ENCODE assay signal across 12 cellular contexts in the genomic region with DNA sequence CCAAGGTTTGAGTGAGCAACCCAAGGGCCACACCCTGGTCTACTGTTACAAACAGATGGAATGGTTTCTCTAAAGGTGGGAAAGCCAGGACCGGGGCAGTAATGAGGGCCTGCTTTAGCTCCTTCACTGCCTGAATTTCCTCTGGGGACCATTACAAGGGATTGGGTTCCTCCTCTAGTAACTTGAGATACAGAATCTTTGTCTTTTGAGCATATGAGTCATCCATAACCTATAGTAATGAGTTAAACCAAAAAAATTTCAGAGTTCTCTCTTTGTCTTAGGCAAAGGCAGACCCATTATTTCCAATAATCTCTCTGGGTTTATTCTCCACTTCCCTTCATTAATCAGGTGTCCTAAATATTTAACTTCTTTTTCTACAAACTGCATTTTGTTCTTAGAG.
"Had no signal": no experiment of that assay in that cellular context is flagged by ENCODE, and none has a peak within 500 bp of the region (broad histone marks: within the 10 kb centered on the region; RNA-seq: fewer than 3 reads in every experiment).

No MANE protein-coding gene starts in this region.

- H3K27ac ChIP-seq: esophagus muscularis mucosa had no signal

- H3K4me1 ChIP-seq: esophagus muscularis mucosa had no signal

- H3K4me3 ChIP-seq: esophagus muscularis mucosa had no signal

- ATAC-seq: natural killer cell treated with Interleukin-12 subunit alpha and Interleukin-12 subunit beta and Interleukin-15 and Interleukin-18, amount 100 ng/mL, for 72 hours; stimulated activated naive B cell treated with anti-CD40 and anti-IgM and Interleukin-4, amounts not matched to agents 10 μg/mL and 1 μg/mL and 100 μg/mL, for 72 hours had no signal

- DNase-seq: activated CD4-positive, alpha-beta T cell treated with anti-CD3 and anti-CD28 coated beads for 1 hour; activated CD4-positive, alpha-beta T cell treated with anti-CD3 and anti-CD28 coated beads, Interleukin-2, amount 50 U/mL, for 4 hours; activated naive CD4-positive, alpha-beta T cell treated with Interleukin-2 at 50 U/mL for 16 hours; activated T-cell treated with anti-CD3 and anti-CD28 coated beads for 4 hours; aorta; foreskin melanocyte; head of caudate nucleus; stimulated activated naive B cell treated with anti-CD40 and anti-IgM and Interleukin-4, amounts not matched to agents 10 μg/mL and 1 μg/mL and 100 μg/mL, for 72 hours; substantia nigra; T1000 had no signal

- H3K36me3 ChIP-seq: esophagus muscularis mucosa had no signal

- H3K27me3 ChIP-seq: esophagus muscularis mucosa had no signal
